ENCODE assay signal across 9 cellular contexts in the genomic region with DNA sequence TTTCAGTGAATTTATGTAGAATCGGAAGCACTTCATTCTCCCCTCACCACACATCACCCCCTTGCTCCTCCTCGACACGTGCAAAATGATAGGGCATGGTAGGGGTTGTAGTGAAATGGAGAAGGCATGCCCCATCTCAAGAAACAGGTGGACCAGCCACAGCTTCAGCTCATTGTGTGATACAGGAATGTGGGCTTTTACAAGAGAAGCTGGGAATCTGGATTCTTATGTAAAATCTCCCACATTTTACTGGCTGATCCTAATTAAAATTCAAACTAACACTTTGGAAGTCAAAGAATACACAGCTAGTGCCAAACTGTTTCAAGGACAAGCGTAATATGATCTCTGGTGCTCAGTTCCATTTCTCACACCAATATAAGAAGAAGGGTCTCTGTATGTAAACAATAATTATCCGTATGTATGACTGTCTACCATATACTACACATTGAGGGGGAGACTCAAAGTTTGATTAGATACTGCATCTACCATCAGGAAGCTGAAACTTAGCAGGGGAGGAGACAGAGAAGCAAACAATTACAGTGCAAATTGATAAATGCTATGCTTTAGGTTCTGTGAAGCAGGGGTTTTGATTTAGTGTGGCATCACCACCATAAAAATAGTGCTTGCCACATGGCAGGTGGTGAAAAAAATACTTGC.
DNase-seq lines count a peak whose midpoint lies in the region; ATAC-seq, FAIRE-seq and TF ChIP-seq lines count a peak whose summit lies in the region.
"Had no signal": no experiment of that assay in that cellular context is flagged by ENCODE, and none has a peak within 500 bp of the region (broad histone marks: within the 10 kb centered on the region; RNA-seq: fewer than 3 reads in every experiment).

No MANE protein-coding gene starts in this region.

- peak; percentile 16 for ATAC-seq in GM21447 (IDR thresholded peaks at IDR 0.05; ENCODE audit: unreplicated experiment)
- ATAC-seq in HG03558 (IDR thresholded peaks at IDR 0.05; ENCODE audit: extremely low read depth, unreplicated experiment) = peak; percentile 8

- H3K4me2 ChIP-seq in BLaER1 = peak overlapping the region; percentile 53

- DNase-seq in 8988T (no peak), RCC 7860 (ENCODE audit: low spot score) (no peak), GM10266 (ENCODE audit: extremely low spot score) (no peak), SHP77 treated with DMSO at 0.1 percent for 48 hours (lab: John Stamatoyannopoulos, UW) (no peak)
- DNase-seq: nephron progenitor cell had no signal

- H3K27ac ChIP-seq in BLaER1 = no peak overlapping the region

- H3K36me3 ChIP-seq in BLaER1 = no peaks in the 10 kb centered on the region
- H3K36me3 ChIP-seq in endocrine pancreas (ENCODE audit: control insufficient read depth, insufficient read depth, low read length) = no peaks in the 10 kb centered on the region

- H3K27me3 ChIP-seq in BLaER1 (no peaks in the 10 kb centered on the region), endocrine pancreas (ENCODE audit: control insufficient read depth, insufficient read depth, low read length) (no peaks in the 10 kb centered on the region)

- no peak for FAIRE-seq in RCC 7860 (lab: Jason Lieb, UNC)

- no peak overlapping the region for H3K4me3 ChIP-seq in BLaER1
- H3K4me3 ChIP-seq in endocrine pancreas (ENCODE audit: control insufficient read depth, insufficient read depth, low read length) = peak overlapping the region; percentile 40

- no peak for TF ChIP-seq CTCF in GM10266 (IDR thresholded peaks at IDR 0.05; ENCODE audit: control insufficient read depth, insufficient read depth, low read depth, missing control alignments)

- H3K4me1 ChIP-seq in BLaER1 (peaks cover 6% of the 10 kb centered on the region; the same call in 1 of the 2 replicates), endocrine pancreas (ENCODE audit: control insufficient read depth, insufficient read depth, low read length) (peaks cover 6% of the 10 kb centered on the region)

- H4K20me1 ChIP-seq in BLaER1 = no peaks in the 10 kb centered on the region

- H3K9me3 ChIP-seq in BLaER1 (no peaks in the 10 kb centered on the region), endocrine pancreas (ENCODE audit: control insufficient read depth, low read length) (no peaks in the 10 kb centered on the region)

- no peak overlapping the region for H3K9ac ChIP-seq in BLaER1
- H3K9ac ChIP-seq in endocrine pancreas (ENCODE audit: control insufficient read depth, insufficient read depth, low read length) = no peak overlapping the region
